31 cellular contexts compared by ENCODE assay signal in the genomic region with DNA sequence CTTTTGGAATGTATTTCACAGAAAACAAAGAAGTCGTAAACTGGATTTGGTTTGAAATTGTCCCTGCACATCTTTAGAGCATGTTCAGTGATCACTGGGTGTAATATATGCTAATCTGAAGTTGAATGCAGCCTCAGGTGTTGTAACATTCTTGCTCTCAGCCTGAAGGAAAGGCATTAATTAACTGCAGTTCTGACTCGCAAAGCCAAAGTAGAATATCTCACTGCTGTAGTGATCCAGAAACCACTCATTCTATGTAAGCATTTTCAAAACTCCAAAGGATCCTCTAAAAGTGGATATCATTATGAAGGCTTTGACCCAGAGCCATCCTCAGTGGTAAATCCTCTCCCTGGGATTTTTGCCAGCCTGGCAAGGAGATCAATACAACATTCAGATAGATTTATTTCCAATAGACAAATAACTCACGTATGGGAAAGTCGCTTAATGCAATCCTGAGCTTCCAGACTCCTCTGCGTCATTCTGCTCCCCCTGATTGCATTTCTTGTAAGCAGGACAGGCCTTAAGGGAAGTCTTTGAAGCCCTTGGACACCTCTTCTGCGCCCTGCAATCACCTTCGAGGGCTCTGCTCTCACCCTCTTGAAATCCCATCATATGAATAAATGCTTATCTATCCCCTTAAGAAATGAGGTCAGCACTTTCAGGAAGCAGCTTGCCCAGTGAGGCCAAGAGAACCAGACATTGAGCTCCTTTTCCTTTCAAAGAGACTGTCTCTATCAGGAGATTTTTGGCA.
"Had no signal": no experiment of that assay in that cellular context is flagged by ENCODE, and none has a peak within 500 bp of the region (broad histone marks: within the 10 kb centered on the region; RNA-seq: fewer than 3 reads in every experiment).

No MANE protein-coding gene starts in this region.

- ATAC-seq: activated CD4-positive, CD25-positive, alpha-beta regulatory T cell treated with anti-CD3 and anti-CD28 coated beads, Interleukin-2, amount 50 U/mL, for 24 hours; effector memory CD8-positive, alpha-beta T cell; gastroesophageal sphincter; left colon; naive thymus-derived CD4-positive, alpha-beta T cell; psoas muscle had no signal

- H3K36me3 ChIP-seq: adrenal gland, brain microvascular endothelial cell, gastroesophageal sphincter, right atrium auricular region, tibial nerve, WERI-Rb-1 had no signal

- H3K4me2 ChIP-seq: hepatocyte had no signal

- H2AFZ ChIP-seq: hepatocyte, parathyroid adenoma had no signal

- H3K4me1 Mint-ChIP-seq: activated CD4-positive, alpha-beta T cell treated with anti-CD3 and anti-CD28 coated beads, Interleukin-2, amount 10 ng/mL, durations not matched to agents 24 days and 14 days; activated naive CD8-positive, alpha-beta T cell treated with anti-CD3 and anti-CD28 coated beads for 36 hours; naive thymus-derived CD4-positive, alpha-beta T cell; neural crest cell had no signal

- H3K27me3 Mint-ChIP-seq: activated CD4-positive, alpha-beta memory T cell treated with anti-CD3 and anti-CD28 coated beads for 36 hours; activated CD4-positive, alpha-beta T cell treated with anti-CD3 and anti-CD28 coated beads, Interleukin-2, amount 10 ng/mL, durations not matched to agents 24 days and 14 days; effector memory CD8-positive, alpha-beta T cell had no signal

- H3K4me3 Mint-ChIP-seq: activated CD4-positive, alpha-beta memory T cell treated with anti-CD3 and anti-CD28 coated beads for 36 hours; activated CD4-positive, alpha-beta T cell treated with anti-CD3 and anti-CD28 coated beads, Interleukin-2, amount 10 ng/mL, durations not matched to agents 24 days and 14 days; activated naive CD4-positive, alpha-beta T cell treated with anti-CD3 and anti-CD28 coated beads for 36 hours; activated naive CD8-positive, alpha-beta T cell treated with anti-CD3 and anti-CD28 coated beads for 36 hours; activated T-helper 1 cell treated with anti-CD3 and anti-CD28 coated beads, Interleukin-12 subunit alpha, Interleukin-12 subunit beta, Interleukin-2, Interleukin-4 antibody, amounts not matched to agents 30 ng/mL and 10 ng/mL and 1 ng/mL, durations not matched to agents 14 hours and 24 hours and 36 hours; effector memory CD8-positive, alpha-beta T cell; naive thymus-derived CD4-positive, alpha-beta T cell; neural crest cell; T-helper 1 cell treated with Interleukin-12 subunit alpha and Interleukin-12 subunit beta and Interleukin-4 antibody, amounts not matched to agents 30 μg/mL and 1 μg/mL, for 36 hours had no signal

- H3K36me3 Mint-ChIP-seq: activated CD4-positive, alpha-beta memory T cell treated with anti-CD3 and anti-CD28 coated beads for 36 hours; activated naive CD8-positive, alpha-beta T cell treated with anti-CD3 and anti-CD28 coated beads for 36 hours; naive thymus-derived CD4-positive, alpha-beta T cell had no signal

- H3K4me3 ChIP-seq: adrenal gland, coronary artery, dorsolateral prefrontal cortex, gastroesophageal sphincter, hepatocyte, psoas muscle, right atrium auricular region, tibial nerve had no signal

- H3K4me1 ChIP-seq: adrenal gland, gastroesophageal sphincter, parathyroid adenoma, psoas muscle, tibial nerve had no signal

- H3K27me3 ChIP-seq: adrenal gland, brain microvascular endothelial cell, dorsolateral prefrontal cortex, gastroesophageal sphincter, hepatocyte, right atrium auricular region, tibial nerve had no signal

- H3K27ac ChIP-seq: adrenal gland, brain microvascular endothelial cell, coronary artery, dorsolateral prefrontal cortex, gastroesophageal sphincter, hepatocyte, parathyroid adenoma, psoas muscle, right atrium auricular region, tibial nerve, WERI-Rb-1 had no signal

- H3K9ac ChIP-seq: parathyroid adenoma had no signal

- H3K27ac Mint-ChIP-seq: activated CD4-positive, alpha-beta memory T cell treated with anti-CD3 and anti-CD28 coated beads for 36 hours; activated CD4-positive, alpha-beta T cell treated with anti-CD3 and anti-CD28 coated beads, Interleukin-2, amount 10 ng/mL, durations not matched to agents 24 days and 14 days; activated naive CD4-positive, alpha-beta T cell treated with anti-CD3 and anti-CD28 coated beads for 36 hours; activated naive CD8-positive, alpha-beta T cell treated with anti-CD3 and anti-CD28 coated beads for 36 hours; activated T-helper 1 cell treated with anti-CD3 and anti-CD28 coated beads, Interleukin-12 subunit alpha, Interleukin-12 subunit beta, Interleukin-2, Interleukin-4 antibody, amounts not matched to agents 30 ng/mL and 10 ng/mL and 1 ng/mL, durations not matched to agents 14 hours and 24 hours and 36 hours; effector memory CD8-positive, alpha-beta T cell; naive thymus-derived CD4-positive, alpha-beta T cell; T-helper 1 cell treated with Interleukin-12 subunit alpha and Interleukin-12 subunit beta and Interleukin-4 antibody, amounts not matched to agents 30 μg/mL and 1 μg/mL, for 36 hours had no signal

- H3K9me3 Mint-ChIP-seq: activated CD4-positive, alpha-beta memory T cell treated with anti-CD3 and anti-CD28 coated beads for 36 hours; activated CD4-positive, alpha-beta T cell treated with anti-CD3 and anti-CD28 coated beads, Interleukin-2, amount 10 ng/mL, durations not matched to agents 24 days and 14 days; activated naive CD4-positive, alpha-beta T cell treated with anti-CD3 and anti-CD28 coated beads for 36 hours; activated naive CD8-positive, alpha-beta T cell treated with anti-CD3 and anti-CD28 coated beads for 36 hours; neural crest cell had no signal

- H3K9me3 ChIP-seq: adrenal gland, gastroesophageal sphincter, psoas muscle, right atrium auricular region, tibial nerve had no signal

- DNase-seq: activated CD4-positive, alpha-beta memory T cell treated with anti-CD3 and anti-CD28 coated beads for 36 hours; activated CD4-positive, alpha-beta T cell treated with anti-CD3 and anti-CD28 coated beads, Interleukin-2, amount 10 ng/mL, durations not matched to agents 24 days and 14 days; activated CD8-positive, alpha-beta memory T cell treated with anti-CD3 and anti-CD28 coated beads, Interleukin-2, amount 50 U/mL, for 4 hours; activated effector memory CD4-positive, alpha-beta T cell treated with anti-CD3 and anti-CD28 coated beads, Interleukin-2, amount 50 U/mL, for 16 hours; activated naive CD4-positive, alpha-beta T cell treated with anti-CD3 and anti-CD28 coated beads for 36 hours; activated naive CD8-positive, alpha-beta T cell treated with anti-CD3 and anti-CD28 coated beads for 36 hours; activated T-cell treated with anti-CD3 and anti-CD28 coated beads, Interleukin-2, amount 50 U/mL, for 1 hour; adrenal gland; aorta; brain microvascular endothelial cell; dorsolateral prefrontal cortex; effector memory CD8-positive, alpha-beta T cell; erythroblast; left colon; naive thymus-derived CD4-positive, alpha-beta T cell; occipital lobe; psoas muscle; stimulated activated CD4-positive, alpha-beta T cell treated with anti-CD3 and anti-CD28 coated beads, Interleukin-15, amount 100 ng/mL, for 24 hours; stimulated activated naive CD4-positive, alpha-beta T cell; T-helper 9 cell; WERI-Rb-1 had no signal

- H3K79me2 ChIP-seq: hepatocyte, parathyroid adenoma had no signal
